In the genomic region with DNA sequence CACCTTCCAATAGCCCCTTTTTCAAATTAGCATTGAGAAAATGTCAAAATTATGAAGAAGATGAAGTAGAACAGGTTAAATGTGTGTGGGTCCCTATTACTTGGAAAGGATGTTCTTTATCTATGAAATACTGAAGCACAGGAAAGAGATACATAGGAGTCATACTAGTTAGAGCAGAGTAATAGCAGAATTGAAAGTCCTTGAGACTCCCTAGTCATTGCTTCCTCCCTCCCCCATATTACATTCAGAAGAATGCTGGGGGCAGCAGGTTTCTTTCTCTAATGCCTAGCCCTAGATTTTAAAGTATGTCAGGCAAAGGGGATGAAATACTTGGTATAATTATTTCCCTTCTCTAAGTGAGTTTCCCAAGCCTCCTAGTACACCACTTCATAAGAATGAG, we compare ENCODE assay signal across 27 cellular contexts. TPM values are rescaled to one million over a fixed set of nuclear protein-coding genes. Genes with fewer than 3 reads are reported as not detected.
A peak's percentile ranks its signal among the peaks of the same experiment; 100 is the strongest.
DNase-seq lines count a peak whose midpoint lies in the region; ATAC-seq and TF ChIP-seq lines count a peak whose summit lies in the region.
"Had no signal": no experiment of that assay in that cellular context is flagged by ENCODE, and none has a peak within 500 bp of the region (broad histone marks: within the 10 kb centered on the region; RNA-seq: fewer than 3 reads in every experiment).

No MANE protein-coding gene starts in this region.

- no peak overlapping the region for H3K4me3 Mint-ChIP-seq in activated T-cell treated with anti-CD3 and anti-CD28 coated beads, Interleukin-2, amount 50 U/mL, for 4 hours
- peak overlapping the region in 1 of 3 experiments; percentile 23 for H3K4me3 Mint-ChIP-seq in nephron
- no peak overlapping the region for H3K4me3 Mint-ChIP-seq in nephron progenitor cell
- H3K4me3 Mint-ChIP-seq: H9, HFFc6 had no signal

- H3K27me3 Mint-ChIP-seq in activated T-cell treated with anti-CD3 and anti-CD28 coated beads, Interleukin-2, amount 50 U/mL, for 4 hours (ENCODE audit: low read depth): no peaks in the 10 kb centered on the region
- no peaks in the 10 kb centered on the region for H3K27me3 Mint-ChIP-seq in nephron (ENCODE audit: low read depth)
- H3K27me3 Mint-ChIP-seq in nephron progenitor cell (ENCODE audit: low read depth, poor library complexity): no peaks in the 10 kb centered on the region
- H3K27me3 Mint-ChIP-seq: CD8-positive, alpha-beta memory T cell had no signal

- DNase-seq in SIG-M5 treated with dmso at 0.1 percent for 504 hours (lab: John Stamatoyannopoulos, UW; ENCODE audit: unreplicated experiment) (peak; percentile 10), SIG-M5 (lab: John Stamatoyannopoulos, UW) (no peak), GM13977 (ENCODE audit: low spot score) (peak; percentile 17), nephron progenitor cell (no peak)
- no peak for DNase-seq in activated T-cell treated with anti-CD3 and anti-CD28 coated beads, Interleukin-2, amount 50 U/mL, for 4 hours
- DNase-seq in activated T-cell treated with anti-CD3 and anti-CD28 coated beads, Interleukin-2, amount 50 U/mL, for 48 hours: no peak
- DNase-seq: 8988T; C1 segment of cervical spinal cord; Calu3; CD8-positive, alpha-beta memory T cell; DMS153; GM23248; H9; HFFc6; KBM-7; MM.1S; NCI-H1105 treated with DMSO at 0.1 percent for 48 hours; NCI-H2029 treated with DMSO at 0.1 percent for 48 hours; NCI-H226; NCI-H510A treated with DMSO at 0.1 percent for 48 hours; NCI-H748 treated with DMSO at 0.1 percent for 48 hours; PC-9; RPMI8226; SHP77; SK-N-SH had no signal

- in situ Hi-C loops in GM13977 (cut with MboI; ENCODE audit: low pct_unique_long_range_greater_than_20kb, low sequenced_read_pairs, unreplicated experiment): no loop called here

- H3K27ac Mint-ChIP-seq in nephron: peak overlapping the region in 2 of 3 experiments; percentile 53 to 78
- H3K27ac Mint-ChIP-seq in nephron progenitor cell: no peak overlapping the region
- H3K27ac Mint-ChIP-seq: H9, HFFc6 had no signal

- ATAC-seq in activated T-cell treated with anti-CD3 and anti-CD28 coated beads, Interleukin-2, amount 50 U/mL, for 4 hours: peak; percentile 13 to 23
- ATAC-seq in HG03159 (IDR thresholded peaks at IDR 0.05; ENCODE audit: unreplicated experiment): no peak

- no peak for TF ChIP-seq CTCF in GM13977 (IDR thresholded peaks at IDR 0.05; ENCODE audit: extremely low read depth, insufficient read depth, missing control alignments)
- TF ChIP-seq CTCF in nephron (IDR thresholded peaks at IDR 0.05; ENCODE audit: unreplicated experiment in 3 of 3): no peak
- no peak for TF ChIP-seq CTCF in nephron progenitor cell (IDR thresholded peaks at IDR 0.05)

- peaks cover 18% of the 10 kb centered on the region for H3K36me3 Mint-ChIP-seq in activated T-cell treated with anti-CD3 and anti-CD28 coated beads, Interleukin-2, amount 50 U/mL, for 4 hours (ENCODE audit: insufficient read depth)
- peaks cover 21% of the 10 kb centered on the region for H3K36me3 Mint-ChIP-seq in nephron (ENCODE audit: low read depth)
- peaks cover 18% of the 10 kb centered on the region for H3K36me3 Mint-ChIP-seq in nephron progenitor cell (ENCODE audit: low read depth)

- H3K4me1 Mint-ChIP-seq in activated T-cell treated with anti-CD3 and anti-CD28 coated beads, Interleukin-2, amount 50 U/mL, for 4 hours (ENCODE audit: low read depth): peaks cover 30% of the 10 kb centered on the region
- H3K4me1 Mint-ChIP-seq in nephron: peaks cover 10% of the 10 kb centered on the region
- peaks cover 9% of the 10 kb centered on the region for H3K4me1 Mint-ChIP-seq in nephron progenitor cell

- H3K9me3 Mint-ChIP-seq in activated T-cell treated with anti-CD3 and anti-CD28 coated beads, Interleukin-2, amount 50 U/mL, for 4 hours: no peaks in the 10 kb centered on the region
- H3K9me3 Mint-ChIP-seq in nephron: no peaks in the 10 kb centered on the region
- H3K9me3 Mint-ChIP-seq in nephron progenitor cell: no peaks in the 10 kb centered on the region
- H3K9me3 Mint-ChIP-seq: CD8-positive, alpha-beta memory T cell; H9; HFFc6 had no signal

RNA-seq across cellular contexts. Expression of a gene that starts 4.4 kb away (rescaled TPM):
- 10 to 100 TPM; 32.7 to 37.8 (median 37.4) TPM for total RNA-seq in activated T-cell treated with anti-CD3 and anti-CD28 coated beads, Interleukin-2, amount 50 U/mL, for 4 hours

Comparison
In these comparisons a context has a peak if more than half of its experiments do, and no peak if none do; other contexts are left out.
1. DNase-seq: peak in SIG-M5 treated with dmso at 0.1 percent for 504 hours (single experiment) and GM13977 (single experiment); none in SIG-M5 (single experiment), activated T-cell treated with anti-CD3 and anti-CD28 coated beads, Interleukin-2, amount 50 U/mL, for 4 hours (single experiment), activated T-cell treated with anti-CD3 and anti-CD28 coated beads, Interleukin-2, amount 50 U/mL, for 48 hours (0 of 2) and nephron progenitor cell (single experiment).